In the genomic region with DNA sequence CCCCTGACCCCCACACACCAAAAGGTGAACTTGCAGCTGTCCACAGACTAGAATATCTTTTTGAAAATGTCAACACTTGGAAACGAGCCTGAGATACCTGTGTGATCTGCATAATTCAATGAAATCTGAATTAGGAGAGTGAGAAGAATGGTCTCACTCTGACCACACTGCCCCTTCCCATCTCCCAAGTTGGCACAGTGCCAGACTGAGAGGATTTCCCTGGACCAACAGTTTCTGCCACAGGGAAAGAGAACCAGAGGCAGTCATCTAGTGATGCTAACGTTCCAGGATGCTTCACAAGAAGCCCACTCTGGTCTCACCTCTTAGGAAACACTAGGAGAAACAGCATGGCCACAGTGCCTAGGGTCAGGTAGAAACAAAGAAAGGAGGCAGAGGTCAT, we compare ENCODE assay signal across 8 cellular contexts.
"Had no signal": no experiment of that assay in that cellular context is flagged by ENCODE, and none has a peak within 500 bp of the region (broad histone marks: within the 10 kb centered on the region; RNA-seq: fewer than 3 reads in every experiment).

No MANE protein-coding gene starts in this region.

- ATAC-seq: GM12878 had no signal

- FAIRE-seq: G401.6, GM12878, GM12891, GM12892, GM18507, GM19239 had no signal

- DNase-seq: GDM1, GF-D8 had no signal

- H3K4me3 ChIP-seq: GM12878 had no signal
